In genomic region chr2:129606496-129607270, GRCh38 we compare ENCODE assay signal across 16 cellular contexts.
DNase-seq lines count a peak whose midpoint lies in the region; ATAC-seq, FAIRE-seq and TF ChIP-seq lines count a peak whose summit lies in the region.
"Had no signal": no experiment of that assay in that cellular context is flagged by ENCODE, and none has a peak within 500 bp of the region (broad histone marks: within the 10 kb centered on the region; RNA-seq: fewer than 3 reads in every experiment).

No MANE protein-coding gene starts in this region.

- peaks cover 5% of the 10 kb centered on the region for H3K36me3 Mint-ChIP-seq in nephron progenitor cell (ENCODE audit: low read depth)
- H3K36me3 Mint-ChIP-seq: CD4-positive, CD25-positive, alpha-beta regulatory T cell had no signal

- peaks cover 17% of the 10 kb centered on the region for H3K4me1 ChIP-seq in BLaER1
- H3K4me1 ChIP-seq in heart right ventricle: peaks cover 0 to 15% (median 5%) of the 10 kb centered on the region in 9 donors

- no peaks in the 10 kb centered on the region for H3K27me3 ChIP-seq in BLaER1
- H3K27me3 ChIP-seq in heart right ventricle: peaks cover 0 to 10% (median 0%) of the 10 kb centered on the region in 7 donors

- DNase-seq in SK-N-MC (ENCODE audit: low read depth, low spot score): peak; percentile 88
- DNase-seq in heart right ventricle: no peak
- DNase-seq in nephron progenitor cell: no peak
- no peak for DNase-seq in activated T-cell treated with anti-CD3 and anti-CD28 coated beads for 4 hours
- DNase-seq in stimulated activated naive CD8-positive, alpha-beta T cell treated with anti-CD3 and anti-CD28 coated beads, Interleukin-15, Interleukin-2, amounts not matched to agents 100 U/mL and 50 U/mL, for 24 hours: no peak
- DNase-seq in GM19239 (ENCODE audit: insufficient read length, low spot score): no peak
- DNase-seq: CD4-positive, CD25-positive, alpha-beta regulatory T cell; KBM-7; NCI-H1417 treated with DMSO at 0.1 percent for 48 hours; NCI-H1930; NCI-H446 treated with DMSO at 0.1 percent for 48 hours; NCI-H748 treated with DMSO at 0.1 percent for 48 hours; PC-3 had no signal

- intact Hi-C loops in heart right ventricle (cut with DNase I): no loop called here

- H4K20me1 ChIP-seq in BLaER1: no peaks in the 10 kb centered on the region

- H3K4me3 Mint-ChIP-seq in nephron progenitor cell: no peak overlapping the region
- H3K4me3 Mint-ChIP-seq: CD4-positive, CD25-positive, alpha-beta regulatory T cell had no signal

- H3K9me3 Mint-ChIP-seq in nephron progenitor cell: peaks cover 16% of the 10 kb centered on the region

- FAIRE-seq in GM19239 (lab: Jason Lieb, UNC): no peak
- FAIRE-seq: H1 had no signal

- peaks cover 4% of the 10 kb centered on the region for H3K27me3 Mint-ChIP-seq in nephron progenitor cell (ENCODE audit: low read depth, poor library complexity)
- H3K27me3 Mint-ChIP-seq: CD4-positive, CD25-positive, alpha-beta regulatory T cell had no signal

- H3K27ac ChIP-seq in BLaER1 (0 out of 2 replicates have a peak overlapping the region, but pooled peaks have one; percentile 3), SK-N-MC (no peak overlapping the region; the same call in 1 of the 2 replicates), heart right ventricle (no peak overlapping the region)

- peak overlapping the region; percentile 15; the same call in 1 of the 2 replicates for H3K9ac ChIP-seq in BLaER1
- H3K9ac ChIP-seq in SK-N-MC (ENCODE audit: insufficient read length): no peak overlapping the region

- H3K4me3 ChIP-seq in BLaER1: no peak overlapping the region; the same call in 1 of the 2 replicates
- H3K4me3 ChIP-seq in SK-N-MC: peak overlapping the region; percentile 23; the same call in 1 of the 2 replicates
- H3K4me3 ChIP-seq in heart right ventricle: no peak overlapping the region

- ATAC-seq in heart right ventricle (peak in 7 of 8 donors; percentile 16 to 62 (median 53)), GM19452 (IDR thresholded peaks at IDR 0.05; ENCODE audit: unreplicated experiment) (no peak)
- no peak for ATAC-seq in stimulated activated naive CD8-positive, alpha-beta T cell treated with anti-CD3 and anti-CD28 coated beads, Interleukin-15, Interleukin-2, amounts not matched to agents 100 U/mL and 50 U/mL, for 24 hours
- ATAC-seq: PC-3 had no signal

- TF ChIP-seq CTCF in heart right ventricle (IDR thresholded peaks at IDR 0.05) (no peak), nephron progenitor cell (IDR thresholded peaks at IDR 0.05) (no peak)

- H3K9me3 ChIP-seq in BLaER1 (peaks cover 7% of the 10 kb centered on the region; the same call in 1 of the 2 replicates), SK-N-MC (ENCODE audit: low read depth, low read length) (no peaks in the 10 kb centered on the region), heart right ventricle (peaks cover 0 to 16% (median 0%) of the 10 kb centered on the region in 11 donors)

- WGBS in heart right ventricle, 2 donors: 49 to 53% methylated on average over 12 of the region's 12 CpGs

- H3K4me1 Mint-ChIP-seq in nephron progenitor cell: no peaks in the 10 kb centered on the region
- H3K4me1 Mint-ChIP-seq: CD4-positive, CD25-positive, alpha-beta regulatory T cell had no signal

- no peaks in the 10 kb centered on the region for H3K36me3 ChIP-seq in BLaER1
- H3K36me3 ChIP-seq in SK-N-MC (ENCODE audit: insufficient read depth, low read length): no peaks in the 10 kb centered on the region
- no peaks in the 10 kb centered on the region for H3K36me3 ChIP-seq in heart right ventricle

- H3K4me2 ChIP-seq in BLaER1: peak overlapping the region; percentile 62

- H3K27ac Mint-ChIP-seq in nephron progenitor cell: peak overlapping the region; percentile 69
- H3K27ac Mint-ChIP-seq: CD4-positive, CD25-positive, alpha-beta regulatory T cell had no signal

Comparison
In these comparisons a context has a peak if more than half of its experiments do, and no peak if none do; other contexts are left out.
1. ATAC-seq: peak in heart right ventricle (7 of 8); none in stimulated activated naive CD8-positive, alpha-beta T cell treated with anti-CD3 and anti-CD28 coated beads, Interleukin-15, Interleukin-2, amounts not matched to agents 100 U/mL and 50 U/mL, for 24 hours (single experiment) and GM19452 (single experiment).